ENCODE assay signal across 22 cellular contexts in the genomic region with DNA sequence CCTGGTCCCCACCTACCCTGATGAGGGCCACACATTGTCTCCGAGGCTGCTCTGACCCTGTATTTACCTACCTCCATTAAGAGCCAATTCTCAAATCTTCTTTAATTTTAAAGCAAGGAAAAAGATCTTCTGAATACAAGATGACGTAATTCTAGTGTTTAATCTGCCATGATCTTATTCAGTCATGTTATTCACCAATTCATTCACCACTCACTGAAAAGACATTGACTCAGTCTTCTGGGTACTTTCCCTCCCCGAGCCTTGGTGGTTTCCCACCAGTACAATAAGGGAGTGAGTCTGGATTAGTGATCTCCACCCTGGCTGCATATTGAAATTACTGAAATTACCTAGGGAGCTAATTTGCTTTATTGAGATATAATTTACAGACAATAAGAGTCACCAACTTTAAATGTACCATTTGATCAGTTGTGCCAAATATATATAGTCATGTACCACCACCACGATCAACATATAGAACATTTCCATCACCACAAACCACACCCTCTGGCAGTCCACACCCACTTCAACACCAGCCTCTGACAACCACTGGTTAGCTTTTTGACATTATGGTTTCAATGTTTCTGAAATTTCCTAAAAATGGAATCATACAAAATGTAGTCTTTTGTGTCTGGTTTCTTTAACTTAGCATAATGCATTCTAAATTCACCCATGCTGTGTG.
A peak's percentile ranks its signal among the peaks of the same experiment; 100 is the strongest.
DNase-seq lines count a peak whose midpoint lies in the region; ATAC-seq and TF ChIP-seq lines count a peak whose summit lies in the region.
"Had no signal": no experiment of that assay in that cellular context is flagged by ENCODE, and none has a peak within 500 bp of the region (broad histone marks: within the 10 kb centered on the region; RNA-seq: fewer than 3 reads in every experiment).

No MANE protein-coding gene starts in this region.

- no peak overlapping the region for H3K4me2 ChIP-seq in neural progenitor cell
- H3K4me2 ChIP-seq: GM23338, PC-9 had no signal

- peak overlapping the region; percentile 40 for H3K27ac Mint-ChIP-seq in activated T-helper 2 cell treated with anti-CD3 and anti-CD28 coated beads, Interferon-gamma antibody, Interleukin-2, Interleukin-4, amounts not matched to agents 10 μg/mL and 5 μg/mL and 100 μg/mL, durations not matched to agents 14 hours and 24 hours and 36 hours
- peak overlapping the region; percentile 40 for H3K27ac Mint-ChIP-seq in neural progenitor cell
- H3K27ac Mint-ChIP-seq: CD8-positive, alpha-beta T cell; GM23338; mesothelial cell of epicardium; T-helper 1 cell treated with Interleukin-12 subunit alpha and Interleukin-12 subunit beta and Interleukin-4 antibody, amounts not matched to agents 30 μg/mL and 1 μg/mL, for 36 hours; WTC11 had no signal

- no peaks in the 10 kb centered on the region for H3K36me3 Mint-ChIP-seq in activated T-helper 2 cell treated with anti-CD3 and anti-CD28 coated beads, Interferon-gamma antibody, Interleukin-2, Interleukin-4, amounts not matched to agents 10 μg/mL and 5 μg/mL and 100 μg/mL, durations not matched to agents 14 hours and 24 hours and 36 hours (ENCODE audit: low read depth)
- no peaks in the 10 kb centered on the region for H3K36me3 Mint-ChIP-seq in neural progenitor cell
- H3K36me3 Mint-ChIP-seq: CD8-positive, alpha-beta T cell; mesothelial cell of epicardium; WTC11 had no signal

- H3K9ac ChIP-seq in neural progenitor cell = no peak overlapping the region

- peaks cover 17% of the 10 kb centered on the region for H3K27me3 Mint-ChIP-seq in activated T-helper 2 cell treated with anti-CD3 and anti-CD28 coated beads, Interferon-gamma antibody, Interleukin-2, Interleukin-4, amounts not matched to agents 10 μg/mL and 5 μg/mL and 100 μg/mL, durations not matched to agents 14 hours and 24 hours and 36 hours (ENCODE audit: low read depth)
- H3K27me3 Mint-ChIP-seq in neural progenitor cell (ENCODE audit: insufficient read depth, low read depth) = peaks cover 9% of the 10 kb centered on the region

- DNase-seq in activated T-cell treated with anti-CD3 and anti-CD28 coated beads for 48 hours (ENCODE audit: low read depth) = peak; percentile 29
- DNase-seq in activated T-cell treated with anti-CD3 and anti-CD28 coated beads, Interleukin-2, amount 50 U/mL, for 1 hour = no peak
- peak; percentile 34 for DNase-seq in GM13977 (ENCODE audit: low spot score)
- DNase-seq in activated T-helper 2 cell treated with anti-CD3 and anti-CD28 coated beads, Interferon-gamma antibody, Interleukin-2, Interleukin-4, amounts not matched to agents 10 μg/mL and 5 μg/mL and 100 μg/mL, durations not matched to agents 14 hours and 24 hours and 36 hours (ENCODE audit: low spot score) = no peak
- DNase-seq in neural progenitor cell (ENCODE audit: low spot score) = no peak
- no peak for DNase-seq in NK-92 (lab: John Stamatoyannopoulos, UW; ENCODE audit: unreplicated experiment)
- no peak for DNase-seq in NCI-H1105 treated with DMSO at 0.1 percent for 48 hours (lab: John Stamatoyannopoulos, UW)
- DNase-seq: amygdala, DMS79 treated with DMSO at 0.1 percent for 48 hours, left cardiac atrium, NCI-H1436, SJCRH30, spleen, substantia nigra had no signal

- H3K9me3 ChIP-seq in neural progenitor cell (ENCODE audit: low read depth) = no peaks in the 10 kb centered on the region
- H3K9me3 ChIP-seq: SJCRH30, vagina had no signal

- in situ Hi-C loops in GM13977 (cut with MboI; ENCODE audit: low pct_unique_long_range_greater_than_20kb, low sequenced_read_pairs, unreplicated experiment) = no loop called here

- H3K9me3 Mint-ChIP-seq in activated T-helper 2 cell treated with anti-CD3 and anti-CD28 coated beads, Interferon-gamma antibody, Interleukin-2, Interleukin-4, amounts not matched to agents 10 μg/mL and 5 μg/mL and 100 μg/mL, durations not matched to agents 14 hours and 24 hours and 36 hours = peaks cover 10% of the 10 kb centered on the region
- H3K9me3 Mint-ChIP-seq in neural progenitor cell = peaks cover 6% of the 10 kb centered on the region
- H3K9me3 Mint-ChIP-seq: CD8-positive, alpha-beta T cell; GM23338; T-helper 1 cell treated with Interleukin-12 subunit alpha and Interleukin-12 subunit beta and Interleukin-4 antibody, amounts not matched to agents 30 μg/mL and 1 μg/mL, for 36 hours had no signal

- H3K27ac ChIP-seq in neural progenitor cell = no peak overlapping the region
- H3K27ac ChIP-seq: PC-9, SJCRH30, spleen, vagina had no signal

- ATAC-seq in HG03565 (IDR thresholded peaks at IDR 0.05; ENCODE audit: unreplicated experiment) = no peak
- ATAC-seq: CD8-positive, alpha-beta T cell; GM23338; left cardiac atrium; WTC11 had no signal

- no peaks in the 10 kb centered on the region for H3K4me1 Mint-ChIP-seq in activated T-helper 2 cell treated with anti-CD3 and anti-CD28 coated beads, Interferon-gamma antibody, Interleukin-2, Interleukin-4, amounts not matched to agents 10 μg/mL and 5 μg/mL and 100 μg/mL, durations not matched to agents 14 hours and 24 hours and 36 hours (ENCODE audit: low read depth)
- H3K4me1 Mint-ChIP-seq in neural progenitor cell = peaks cover 36% of the 10 kb centered on the region
- H3K4me1 Mint-ChIP-seq: mesothelial cell of epicardium had no signal

- H4K20me1 ChIP-seq in neural progenitor cell (ENCODE audit: low read depth) = no peaks in the 10 kb centered on the region

- H3K79me2 ChIP-seq in neural progenitor cell (ENCODE audit: low read depth) = no peaks in the 10 kb centered on the region

- no peak overlapping the region for H3K4me3 ChIP-seq in neural progenitor cell
- H3K4me3 ChIP-seq: GM23338, PC-9, SJCRH30, spleen, vagina had no signal

- H3K36me3 ChIP-seq in neural progenitor cell = no peaks in the 10 kb centered on the region
- H3K36me3 ChIP-seq: SJCRH30, spleen, vagina had no signal

- no peak overlapping the region for H2AFZ ChIP-seq in neural progenitor cell (replicated peaks)
- H2AFZ ChIP-seq: GM23338, PC-9 had no signal

- no peaks in the 10 kb centered on the region for H3K27me3 ChIP-seq in neural progenitor cell
- H3K27me3 ChIP-seq: SJCRH30, vagina had no signal

- H3K4me1 ChIP-seq in neural progenitor cell = peaks cover 31% of the 10 kb centered on the region
- H3K4me1 ChIP-seq: SJCRH30, spleen, vagina had no signal

- H3F3A ChIP-seq in neural progenitor cell (ENCODE audit: low read depth) = peaks cover 22% of the 10 kb centered on the region

- intact Hi-C loops in activated T-helper 2 cell treated with anti-CD3 and anti-CD28 coated beads, Interferon-gamma antibody, Interleukin-2, Interleukin-4, amounts not matched to agents 10 μg/mL and 5 μg/mL and 100 μg/mL, durations not matched to agents 14 hours and 24 hours and 36 hours (cut with micrococcal nuclease) = no loop called here

- H3K4me3 Mint-ChIP-seq in activated T-helper 2 cell treated with anti-CD3 and anti-CD28 coated beads, Interferon-gamma antibody, Interleukin-2, Interleukin-4, amounts not matched to agents 10 μg/mL and 5 μg/mL and 100 μg/mL, durations not matched to agents 14 hours and 24 hours and 36 hours (ENCODE audit: low read depth) = no peak overlapping the region
- H3K4me3 Mint-ChIP-seq in neural progenitor cell = no peak overlapping the region
- H3K4me3 Mint-ChIP-seq: CD8-positive, alpha-beta T cell; GM23338; mesothelial cell of epicardium; T-helper 1 cell treated with Interleukin-12 subunit alpha and Interleukin-12 subunit beta and Interleukin-4 antibody, amounts not matched to agents 30 μg/mL and 1 μg/mL, for 36 hours; WTC11 had no signal

- no peak for TF ChIP-seq CTCF in GM13977 (IDR thresholded peaks at IDR 0.05; ENCODE audit: extremely low read depth, insufficient read depth, missing control alignments)
- no peak for TF ChIP-seq CTCF in neural progenitor cell (IDR thresholded peaks at IDR 0.05)

Comparison
In these comparisons a context has a peak if more than half of its experiments do, and no peak if none do; other contexts are left out.
1. DNase-seq: peak in activated T-cell treated with anti-CD3 and anti-CD28 coated beads for 48 hours (single experiment) and GM13977 (single experiment); none in activated T-cell treated with anti-CD3 and anti-CD28 coated beads, Interleukin-2, amount 50 U/mL, for 1 hour (single experiment), activated T-helper 2 cell treated with anti-CD3 and anti-CD28 coated beads, Interferon-gamma antibody, Interleukin-2, Interleukin-4, amounts not matched to agents 10 μg/mL and 5 μg/mL and 100 μg/mL, durations not matched to agents 14 hours and 24 hours and 36 hours (single experiment), neural progenitor cell (single experiment), NK-92 (single experiment) and NCI-H1105 treated with DMSO at 0.1 percent for 48 hours (single experiment).